17 cellular contexts compared by ENCODE assay signal in genomic region chr7:24560772-24561171, GRCh38.
"Had no signal": no experiment of that assay in that cellular context is flagged by ENCODE, and none has a peak within 500 bp of the region (broad histone marks: within the 10 kb centered on the region; RNA-seq: fewer than 3 reads in every experiment).

No MANE protein-coding gene starts in this region.

- H3K36me3 ChIP-seq: gastroesophageal sphincter, heart right ventricle, left ventricle myocardium inferior, neural progenitor cell, SJCRH30, stomach had no signal

- H3K4me1 Mint-ChIP-seq: neural progenitor cell had no signal

- H3K36me3 Mint-ChIP-seq: neural progenitor cell, type B pancreatic cell had no signal

- H3K27me3 Mint-ChIP-seq: dendritic cell treated with granulocyte-macrophage colony-stimulating factor and Interleukin-4, amounts not matched to agents 40 ng/mL and 50 ng/mL, for 4 days had no signal

- H3K9me3 ChIP-seq: gastroesophageal sphincter, heart right ventricle, left ventricle myocardium inferior, psoas muscle, SJCRH30, stomach had no signal

- ATAC-seq: esophagus mucosa, gastroesophageal sphincter, heart right ventricle, psoas muscle, right cardiac atrium had no signal

- H3K27ac Mint-ChIP-seq: dendritic cell treated with granulocyte-macrophage colony-stimulating factor and Interleukin-4, amounts not matched to agents 40 ng/mL and 50 ng/mL, for 4 days; neural progenitor cell; T-helper 1 cell treated with Interleukin-12 subunit alpha and Interleukin-12 subunit beta and Interleukin-4 antibody, amounts not matched to agents 30 μg/mL and 1 μg/mL, for 36 hours; type B pancreatic cell had no signal

- H3K4me3 Mint-ChIP-seq: dendritic cell treated with granulocyte-macrophage colony-stimulating factor and Interleukin-4, amounts not matched to agents 40 ng/mL and 50 ng/mL, for 4 days; neural progenitor cell; T-helper 1 cell treated with Interleukin-12 subunit alpha and Interleukin-12 subunit beta and Interleukin-4 antibody, amounts not matched to agents 30 μg/mL and 1 μg/mL, for 36 hours; type B pancreatic cell had no signal

- DNase-seq: activated gamma-delta T cell; amniotic stem cell; effector CD8-positive, alpha-beta T cell; heart right ventricle; left ventricle myocardium inferior; mammary epithelial cell; psoas muscle; right cardiac atrium; SJCRH30; stomach had no signal

- H3K27me3 ChIP-seq: gastroesophageal sphincter, heart right ventricle, neural progenitor cell, SJCRH30, stomach had no signal

- H3K9me3 Mint-ChIP-seq: dendritic cell treated with granulocyte-macrophage colony-stimulating factor and Interleukin-4, amounts not matched to agents 40 ng/mL and 50 ng/mL, for 4 days; neural progenitor cell; T-helper 1 cell treated with Interleukin-12 subunit alpha and Interleukin-12 subunit beta and Interleukin-4 antibody, amounts not matched to agents 30 μg/mL and 1 μg/mL, for 36 hours; type B pancreatic cell had no signal

- H3K4me1 ChIP-seq: gastroesophageal sphincter, heart right ventricle, left ventricle myocardium inferior, neural progenitor cell, psoas muscle, SJCRH30, stomach had no signal

- H3K27ac ChIP-seq: gastroesophageal sphincter, heart right ventricle, left ventricle myocardium inferior, neural progenitor cell, psoas muscle, SJCRH30, stomach, VCaP had no signal

- H3K4me3 ChIP-seq: gastroesophageal sphincter, heart right ventricle, left ventricle myocardium inferior, neural progenitor cell, psoas muscle, SJCRH30, stomach had no signal
